ENCODE assay signal across 25 cellular contexts in the genomic region with DNA sequence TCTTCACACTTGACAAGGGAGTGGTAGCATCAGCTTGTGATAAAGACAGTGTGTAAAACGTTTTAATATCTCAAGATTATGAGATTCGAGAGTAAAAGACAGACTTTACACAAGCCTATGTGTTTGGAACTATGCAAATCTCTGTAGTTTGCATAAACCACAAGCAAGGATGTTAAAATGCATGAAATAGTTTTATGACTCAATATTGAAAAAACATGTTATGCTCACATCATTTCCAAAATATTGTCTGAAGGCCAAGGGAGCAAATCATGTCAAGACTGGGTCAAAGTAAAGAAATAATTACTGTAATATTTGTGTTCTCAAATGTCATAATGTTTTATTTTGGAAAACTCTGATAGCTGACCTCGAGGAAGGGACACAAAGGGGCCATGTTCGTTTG.
A peak's percentile ranks its signal among the peaks of the same experiment; 100 is the strongest.
DNase-seq lines count a peak whose midpoint lies in the region; ATAC-seq and TF ChIP-seq lines count a peak whose summit lies in the region.
"Had no signal": no experiment of that assay in that cellular context is flagged by ENCODE, and none has a peak within 500 bp of the region (broad histone marks: within the 10 kb centered on the region; RNA-seq: fewer than 3 reads in every experiment).

No MANE protein-coding gene starts in this region.

- peak overlapping the region; percentile 22; the same call in 1 of the 2 replicates for H3K27ac ChIP-seq in SK-N-MC
- H3K27ac ChIP-seq in esophagus (ENCODE audit: low read depth in 2 of 2, low read length in 1 of 2): peak overlapping the region; percentile 47 to 71
- no peak overlapping the region for H3K27ac ChIP-seq in uterus
- H3K27ac ChIP-seq: left lung, psoas muscle, tibial nerve had no signal

- H3K36me3 Mint-ChIP-seq in osteocyte (ENCODE audit: unreplicated experiment): peaks cover 2% of the 10 kb centered on the region
- H3K36me3 Mint-ChIP-seq: activated naive CD4-positive, alpha-beta T cell treated with anti-CD3 and anti-CD28 coated beads, Interleukin-2, amount 50 U/mL, for 72 hours had no signal

- no peak for ATAC-seq in GM18502 (IDR thresholded peaks at IDR 0.05; ENCODE audit: poor library complexity, unreplicated experiment)
- ATAC-seq: activated CD4-positive, alpha-beta T cell treated with anti-CD3 and anti-CD28 coated beads for 36 hours; activated naive CD4-positive, alpha-beta T cell treated with anti-CD3 and anti-CD28 coated beads, Interleukin-2, amount 50 U/mL, for 72 hours; left lung; mucosa of descending colon; psoas muscle; stimulated activated naive CD8-positive, alpha-beta T cell treated with anti-CD3 and anti-CD28 coated beads, Interleukin-15, Interleukin-2, amounts not matched to agents 100 U/mL and 50 U/mL, for 24 hours; T-cell had no signal

- H3K9me3 ChIP-seq in SK-N-MC (ENCODE audit: low read depth, low read length): no peaks in the 10 kb centered on the region
- no peaks in the 10 kb centered on the region for H3K9me3 ChIP-seq in esophagus (ENCODE audit: control insufficient read depth in 2 of 2, insufficient read depth in 1 of 2, low read depth in 1 of 2, low read length in 1 of 2)
- H3K9me3 ChIP-seq in uterus: no peaks in the 10 kb centered on the region
- H3K9me3 ChIP-seq: left lung, mucosa of descending colon, psoas muscle, tibial nerve had no signal

- no peaks in the 10 kb centered on the region for H3K27me3 Mint-ChIP-seq in osteocyte (ENCODE audit: unreplicated experiment)
- H3K27me3 Mint-ChIP-seq: dendritic cell treated with granulocyte-macrophage colony-stimulating factor and Interleukin-4, amounts not matched to agents 40 ng/mL and 50 ng/mL, for 4 days had no signal

- 38 to 39% methylated on average over 4 of the region's 4 CpGs for WGBS in esophagus, 2 donors

- TF ChIP-seq CTCF in osteocyte (IDR thresholded peaks at IDR 0.05): no peak
- TF ChIP-seq CTCF in uterus (IDR thresholded peaks at IDR 0.05): no peak

- H3K4me3 Mint-ChIP-seq in osteocyte (ENCODE audit: unreplicated experiment): no peak overlapping the region
- H3K4me3 Mint-ChIP-seq: activated CD4-positive, alpha-beta T cell treated with anti-CD3 and anti-CD28 coated beads for 36 hours; activated T-helper 1 cell treated with anti-CD3 and anti-CD28 coated beads, Interleukin-12 subunit alpha, Interleukin-12 subunit beta, Interleukin-2, Interleukin-4 antibody, amounts not matched to agents 30 ng/mL and 10 ng/mL and 1 ng/mL, durations not matched to agents 14 hours and 24 hours and 36 hours; dendritic cell treated with granulocyte-macrophage colony-stimulating factor and Interleukin-4, amounts not matched to agents 40 ng/mL and 50 ng/mL, for 4 days; T-cell had no signal

- DNase-seq in ELR (ENCODE audit: low read depth) (peak; percentile 19), SK-N-MC (ENCODE audit: low read depth, low spot score) (no peak), osteocyte (ENCODE audit: extremely low spot score, unreplicated experiment) (no peak), A172 (ENCODE audit: low spot score) (no peak), uterus (no peak)
- DNase-seq in activated T-cell treated with anti-CD3 and anti-CD28 coated beads, Interleukin-2, amount 50 U/mL, for 48 hours: no peak
- DNase-seq: activated CD4-positive, alpha-beta T cell treated with anti-CD3 and anti-CD28 coated beads for 36 hours; brain microvascular endothelial cell; DND-41; KBM-7; left lung; mucosa of descending colon; NCI-H1694; NCI-H2171 treated with DMSO at 0.1 percent for 48 hours; psoas muscle; Right ventricle myocardium superior; stimulated activated CD4-positive, alpha-beta T cell treated with anti-CD3 and anti-CD28 coated beads, Interleukin-4, amount 100 ng/mL, for 1 hour; stimulated activated naive CD8-positive, alpha-beta T cell treated with anti-CD3 and anti-CD28 coated beads, Interleukin-15, Interleukin-2, amounts not matched to agents 100 U/mL and 50 U/mL, for 24 hours; T-cell had no signal

- intact Hi-C loops in uterus (cut with DNase I; ENCODE audit: low total_unique reads): no loop called here

- H3K4me3 ChIP-seq in SK-N-MC (peak overlapping the region; percentile 40), esophagus (ENCODE audit: low read depth in 1 of 2, low read length in 2 of 2) (no peak overlapping the region), uterus (no peak overlapping the region)
- H3K4me3 ChIP-seq: left lung, mucosa of descending colon, psoas muscle, tibial nerve had no signal

- no peaks in the 10 kb centered on the region for H3K27me3 ChIP-seq in esophagus (ENCODE audit: control insufficient read depth in 1 of 2, insufficient read depth in 2 of 2, low read length in 2 of 2)
- no peaks in the 10 kb centered on the region for H3K27me3 ChIP-seq in uterus
- H3K27me3 ChIP-seq: brain microvascular endothelial cell, left lung, tibial nerve had no signal

- H3K4me1 Mint-ChIP-seq in osteocyte (ENCODE audit: unreplicated experiment): peaks cover 26% of the 10 kb centered on the region
- H3K4me1 Mint-ChIP-seq: T-cell had no signal

- H3K9ac ChIP-seq in SK-N-MC (ENCODE audit: insufficient read length): no peak overlapping the region

- peak overlapping the region; percentile 46 for H3K27ac Mint-ChIP-seq in osteocyte (ENCODE audit: unreplicated experiment)
- H3K27ac Mint-ChIP-seq: activated CD4-positive, alpha-beta T cell treated with anti-CD3 and anti-CD28 coated beads for 36 hours; activated naive CD4-positive, alpha-beta T cell treated with anti-CD3 and anti-CD28 coated beads, Interleukin-2, amount 50 U/mL, for 72 hours; activated T-helper 1 cell treated with anti-CD3 and anti-CD28 coated beads, Interleukin-12 subunit alpha, Interleukin-12 subunit beta, Interleukin-2, Interleukin-4 antibody, amounts not matched to agents 30 ng/mL and 10 ng/mL and 1 ng/mL, durations not matched to agents 14 hours and 24 hours and 36 hours; dendritic cell treated with granulocyte-macrophage colony-stimulating factor and Interleukin-4, amounts not matched to agents 40 ng/mL and 50 ng/mL, for 4 days; T-cell had no signal

- no peaks in the 10 kb centered on the region for H3K36me3 ChIP-seq in SK-N-MC (ENCODE audit: insufficient read depth, low read length)
- no peaks in the 10 kb centered on the region for H3K36me3 ChIP-seq in esophagus (ENCODE audit: control insufficient read depth in 2 of 2, insufficient read depth in 2 of 2, low read length in 1 of 2)
- H3K36me3 ChIP-seq in uterus: no peaks in the 10 kb centered on the region
- H3K36me3 ChIP-seq: brain microvascular endothelial cell, left lung, tibial nerve had no signal

- no peak for TF ChIP-seq POLR2A in uterus (IDR thresholded peaks at IDR 0.05)

- no peaks in the 10 kb centered on the region for H3K4me1 ChIP-seq in esophagus (ENCODE audit: control insufficient read depth in 2 of 2, insufficient read depth in 2 of 2, low read length in 1 of 2)
- no peaks in the 10 kb centered on the region for H3K4me1 ChIP-seq in uterus
- H3K4me1 ChIP-seq: left lung, psoas muscle had no signal

- H3K9me3 Mint-ChIP-seq in osteocyte (ENCODE audit: unreplicated experiment): peaks cover 14% of the 10 kb centered on the region
- H3K9me3 Mint-ChIP-seq: activated T-helper 1 cell treated with anti-CD3 and anti-CD28 coated beads, Interleukin-12 subunit alpha, Interleukin-12 subunit beta, Interleukin-2, Interleukin-4 antibody, amounts not matched to agents 30 ng/mL and 10 ng/mL and 1 ng/mL, durations not matched to agents 14 hours and 24 hours and 36 hours had no signal

Comparison
In these comparisons a context has a peak if more than half of its experiments do, and no peak if none do; other contexts are left out.
1. H3K27ac ChIP-seq: peak in SK-N-MC (single experiment) and esophagus (2 of 2); none in uterus (0 of 2).